Comparison of ENCODE assay signal across 21 cellular contexts in the genomic region with DNA sequence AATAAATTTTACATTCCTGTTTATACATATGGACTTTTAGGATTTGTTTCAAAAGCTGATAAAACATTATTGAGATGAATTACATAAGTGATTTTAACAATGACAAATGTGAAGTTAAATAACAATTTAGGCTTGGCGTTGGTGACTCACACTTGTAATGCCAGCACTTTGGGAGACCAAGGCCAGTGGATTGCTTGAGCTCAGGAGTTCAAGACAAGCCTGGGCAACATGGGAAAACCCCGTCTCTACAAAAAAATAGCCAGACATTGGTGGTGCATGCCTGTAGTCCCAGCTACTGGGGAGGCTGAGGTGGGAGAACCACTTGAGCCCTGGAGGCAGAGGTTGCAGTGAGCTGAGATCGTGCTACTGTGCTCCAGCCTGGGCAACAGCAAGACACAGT. TPM values are rescaled to one million over a fixed set of nuclear protein-coding genes. Genes with fewer than 3 reads are reported as not detected.
DNase-seq lines count a peak whose midpoint lies in the region; ATAC-seq, FAIRE-seq and TF ChIP-seq lines count a peak whose summit lies in the region.
"Had no signal": no experiment of that assay in that cellular context is flagged by ENCODE, and none has a peak within 500 bp of the region (broad histone marks: within the 10 kb centered on the region; RNA-seq: fewer than 3 reads in every experiment).

No MANE protein-coding gene starts in this region.

- peak; percentile 26 for FAIRE-seq in HepG2 (lab: Jason Lieb, UNC)
- FAIRE-seq: GM19239, K562 had no signal

- POLR2A ChIA-PET in HepG2 (lab: Yijun Ruan, JAX), result no interaction called here
- POLR2A ChIA-PET in MCF 10A (lab: Yijun Ruan, JAX), result interaction anchor here (0.7 to 2.6 kb wide), 11 partner anchors 8 to 148 kb away, joined by 3 to 13 read pairs (median 4); a partner anchor contains a TSS

- H3K4me3 ChIP-seq in HepG2 (replicated peaks in 1 of 3; ENCODE audit: insufficient read depth in 1 of 3, low read depth in 2 of 3, low read length in 3 of 3), result no peak overlapping the region
- H3K4me3 ChIP-seq in right lobe of liver, result no peak overlapping the region
- H3K4me3 ChIP-seq in HAP-1, result no peak overlapping the region
- H3K4me3 ChIP-seq: K562 had no signal

- H3K4me3 Mint-ChIP-seq in MCF 10A (ENCODE audit: unreplicated experiment), result no peak overlapping the region
- H3K4me3 Mint-ChIP-seq: CD4-positive, alpha-beta memory T cell; H9 had no signal

- H3K9me3 ChIP-seq in HepG2 (ENCODE audit: low read length) (no peaks in the 10 kb centered on the region), right lobe of liver (no peaks in the 10 kb centered on the region), HAP-1 (no peaks in the 10 kb centered on the region)

- H3K27ac Mint-ChIP-seq in MCF 10A (ENCODE audit: low read depth, unreplicated experiment), result no peak overlapping the region
- H3K27ac Mint-ChIP-seq: CD4-positive, alpha-beta memory T cell; H9 had no signal

- H2AFZ ChIP-seq in HepG2 (ENCODE audit: low read length), result no peak overlapping the region

- no peaks in the 10 kb centered on the region for H3K4me1 Mint-ChIP-seq in MCF 10A (ENCODE audit: insufficient read depth, unreplicated experiment)
- H3K4me1 Mint-ChIP-seq: CD4-positive, alpha-beta memory T cell had no signal

- no peak for TF ChIP-seq CTCF in HepG2 (CRISPR knock-in tag; IDR thresholded peaks at IDR 0.05)
- no peak for TF ChIP-seq CTCF in right lobe of liver (IDR thresholded peaks at IDR 0.05)
- no peak for TF ChIP-seq CTCF in MCF 10A (IDR thresholded peaks at IDR 0.05; ENCODE audit: unreplicated experiment)

- H3K9ac ChIP-seq in HepG2 (ENCODE audit: insufficient read depth, low read depth, low read length), result no peak overlapping the region

- H3K36me3 Mint-ChIP-seq in MCF 10A (ENCODE audit: insufficient read depth, unreplicated experiment), result peaks cover 48% of the 10 kb centered on the region

- H3K27me3 ChIP-seq in HepG2 (ENCODE audit: control insufficient read depth in 1 of 2, insufficient read depth in 2 of 2, low read length in 2 of 2) (no peaks in the 10 kb centered on the region), right lobe of liver (no peaks in the 10 kb centered on the region), HAP-1 (ENCODE audit: low read depth) (no peaks in the 10 kb centered on the region)

- CTCF ChIA-PET in HepG2 (lab: Yijun Ruan, JAX; ENCODE audit: low intra/inter-chr PET ratio, low total read pairs), result no interaction called here
- CTCF ChIA-PET in MCF 10A (lab: Yijun Ruan, JAX), result interaction anchor here (0.5 to 0.6 kb wide), 2 partner anchors 66 to 702 kb away, joined by 4 read pairs; no protein-coding TSS in a partner anchor

- WGBS in HepG2 (ENCODE audit: low lambda C conversion rate), result 95% methylated on average over 3 of the region's 3 CpGs
- 82% methylated on average over 3 of the region's 3 CpGs for WGBS in right lobe of liver (ENCODE audit: insufficient coverage, low coverage, low lambda C conversion rate, missing lambda C conversion rate)

- no peaks in the 10 kb centered on the region for H3K9me3 Mint-ChIP-seq in MCF 10A (ENCODE audit: unreplicated experiment)
- H3K9me3 Mint-ChIP-seq: CD4-positive, alpha-beta memory T cell; H9 had no signal

- TF ChIP-seq RAD21 in HepG2 (CRISPR knock-in tag; IDR thresholded peaks at IDR 0.05), result no peak

- DNase-seq in HepG2 (ENCODE audit: low spot score), result no peak
- no peak for DNase-seq in right lobe of liver
- peak; percentile 86 for DNase-seq in MCF 10A (ENCODE audit: unreplicated experiment)
- peak; percentile 17 for DNase-seq in glomerular visceral epithelial cell (ENCODE audit: extremely low spot score)
- DNase-seq in HAP-1 (ENCODE audit: low spot score in 2 of 2), result no peak
- DNase-seq in left ventricle myocardium superior, result no peak
- no peak for DNase-seq in activated CD8-positive, alpha-beta memory T cell treated with anti-CD3 and anti-CD28 coated beads, Interleukin-2, amount 50 U/mL, for 48 hours
- DNase-seq: Calu3; CD4-positive, alpha-beta memory T cell; DMS53; H9; NCI-H1436; NCI-H2029; NCI-H524; SHP77 treated with DMSO at 0.1 percent for 48 hours had no signal

- no peaks in the 10 kb centered on the region for H4K20me1 ChIP-seq in HepG2 (ENCODE audit: insufficient read depth, low read length)

- H3K27me3 Mint-ChIP-seq in MCF 10A (ENCODE audit: insufficient read depth, unreplicated experiment), result no peaks in the 10 kb centered on the region
- H3K27me3 Mint-ChIP-seq: CD4-positive, alpha-beta memory T cell had no signal

- H3K4me1 ChIP-seq in HepG2 (ENCODE audit: insufficient read depth, low read length) (peaks cover 4% of the 10 kb centered on the region), right lobe of liver (peaks cover 0 to 13% (median 0%) of the 10 kb centered on the region in 4 donors), HAP-1 (no peaks in the 10 kb centered on the region)

- ATAC-seq in HepG2, result no peak
- no peak for ATAC-seq in right lobe of liver
- ATAC-seq in HG03039 (IDR thresholded peaks at IDR 0.05; ENCODE audit: unreplicated experiment), result no peak
- ATAC-seq in left ventricle myocardium superior, result no peak
- ATAC-seq: K562 had no signal

- no peak overlapping the region for H3K27ac ChIP-seq in HepG2 (ENCODE audit: extremely low read length, insufficient read depth, low read length)
- peak overlapping the region in 1 of 3 donors; percentile 24 for H3K27ac ChIP-seq in right lobe of liver
- H3K27ac ChIP-seq: 22Rv1, HL-60 had no signal

- no peak overlapping the region for H3K4me2 ChIP-seq in HepG2 (ENCODE audit: low read depth, low read length)

- H3K36me3 ChIP-seq in HepG2 (replicated peaks in 1 of 2; ENCODE audit: control insufficient read depth in 1 of 2, insufficient read depth in 2 of 2, low read length in 2 of 2) (peaks cover 1 to 27% of the 10 kb centered on the region in 2 experiments), right lobe of liver (peaks cover 0 to 9% (median 5%) of the 10 kb centered on the region in 4 donors), HAP-1 (replicated peaks) (no peaks in the 10 kb centered on the region)

- intact Hi-C loops in HepG2 (cut with micrococcal nuclease; ENCODE audit: unreplicated experiment) (loop anchor here (10.0 kb wide), 1 partner anchor 58 kb away; no protein-coding TSS in a partner anchor), right lobe of liver (cut with DNase I) (no loop called here), MCF 10A (cut with micrococcal nuclease) (no loop called here), left ventricle myocardium superior (cut with micrococcal nuclease) (no loop called here)

- BruUV-seq in HepG2 (replicated peaks; lab: Mats Ljungman, UMichigan), result no TSS peak
- BruUV-seq in MCF 10A (replicated peaks; lab: Mats Ljungman, UMichigan), result no TSS peak

- no peak for TF ChIP-seq POLR2A in HepG2 (IDR thresholded peaks at IDR 0.05; ENCODE audit: insufficient read depth in 1 of 2, low read depth in 2 of 2, low read length in 2 of 2)
- TF ChIP-seq POLR2A in right lobe of liver (IDR thresholded peaks at IDR 0.05), result no peak

- in situ Hi-C loops in HepG2 (cut with HindIII; ENCODE audit: extremely low pct_ligation_motif_present, low pct_unique_long_range_greater_than_20kb), result loop anchor here (10.0 kb wide), 1 partner anchor 58 kb away; no protein-coding TSS in a partner anchor
- in situ Hi-C loops in HAP-1 (cut with MboI; ENCODE audit: low sequenced_read_pairs), result loop anchor here (10.0 kb wide), 1 partner anchor 52 kb away; no protein-coding TSS in a partner anchor

- H3K79me2 ChIP-seq in HepG2 (ENCODE audit: insufficient read depth, low read length), result peaks cover 2% of the 10 kb centered on the region

- TF ChIP-seq EP300 in HepG2 (IDR thresholded peaks at IDR 0.05; ENCODE audit: low read depth in 2 of 2, low read length in 2 of 2), result no peak
- no peak for TF ChIP-seq EP300 in HepG2 (CRISPR knock-in tag; IDR thresholded peaks at IDR 0.05; ENCODE audit: borderline replicate concordance)

RNA-seq across cellular contexts. Expression of a gene that starts 7.4 kb away (rescaled TPM):
- 110 and 124 TPM in 2 replicates for total RNA-seq in HepG2 (2016; rRNA removed; fragmentation: Illumina TruSeq; extraction: Trizol)
- 14.7 and 17.6 TPM in 2 replicates for total RNA-seq in HepG2 (2016; cell fraction: cytosol; rRNA removed; fragmentation: Illumina TruSeq; extraction: Trizol; ENCODE audit: low read depth)
- 109 and 116 TPM in 2 replicates for total RNA-seq in HepG2 (2016; cell fraction: insoluble cytoplasmic fraction; rRNA removed; fragmentation: Illumina TruSeq; extraction: Trizol)
- 22.3 and 24.6 TPM in 2 replicates for total RNA-seq in HepG2 (2016; cell fraction: membrane; rRNA removed; fragmentation: Illumina TruSeq; extraction: Trizol)
- total RNA-seq in HepG2 (2016; cell fraction: nucleus; rRNA removed; fragmentation: Illumina TruSeq; extraction: Trizol), result 40.8 and 48.3 TPM in 2 replicates
- polyA plus RNA-seq in HepG2 (2011; rRNA removed), result 60.0 and 71.6 TPM in 2 replicates
- 93.9 and 113 TPM in 2 replicates for polyA plus RNA-seq in HepG2 (2011; cell fraction: cytosol; rRNA removed)
- 64.7 and 68.1 TPM in 2 replicates for polyA plus RNA-seq in HepG2 (2011; cell fraction: nucleus; rRNA removed)
- polyA plus RNA-seq in HepG2 (2012), result 59.4 and 64.3 TPM in 2 replicates
- 14.7 and 14.8 TPM in 2 replicates for polyA plus RNA-seq in HepG2 (2016; cell fraction: cytosol; fragmentation: Illumina TruSeq; extraction: Trizol; ENCODE audit: low read depth)
- 89.8 and 98.1 TPM in 2 replicates for polyA plus RNA-seq in HepG2 (2016; cell fraction: insoluble cytoplasmic fraction; fragmentation: Illumina TruSeq; extraction: Trizol; ENCODE audit: low read depth)
- 16.3 and 17.4 TPM in 2 replicates for polyA plus RNA-seq in HepG2 (2016; cell fraction: membrane; fragmentation: Illumina TruSeq; extraction: Trizol; ENCODE audit: low read depth)
- polyA plus RNA-seq in HepG2 (2016; cell fraction: nucleus; fragmentation: Illumina TruSeq; extraction: Trizol; ENCODE audit: insufficient read depth, low read depth), result 58.3 and 63.3 TPM in 2 replicates
- 20.5 and 68.0 TPM in 2 replicates for polyA minus RNA-seq in HepG2 (2011; rRNA and poly(A)+ RNA removed; ENCODE audit: low replicate concordance)
- polyA minus RNA-seq in HepG2 (2011; cell fraction: cytosol; rRNA and poly(A)+ RNA removed), result 34.6 and 41.1 TPM in 2 replicates
- 26.5 and 28.0 TPM in 2 replicates for polyA minus RNA-seq in HepG2 (2011; cell fraction: nucleus; rRNA and poly(A)+ RNA removed)
- total RNA-seq in right lobe of liver, result 100 to 1,000 TPM in 4 of 6 experiments, 10 to 100 TPM in 2; 53.3 to 160 (median 112) TPM
- 18.5 and 23.4 TPM in 2 replicates for total RNA-seq in MCF 10A (2022)
- 217 TPM for total RNA-seq in left ventricle myocardium superior
- total RNA-seq: K562 had no signal

RNA-seq across cellular contexts. Expression of a gene that starts 15.3 kb away (rescaled TPM):
- total RNA-seq in HepG2 (2016; rRNA removed; fragmentation: Illumina TruSeq; extraction: Trizol) (0.04 TPM in 1 of 2 replicates, not detected in the other), right lobe of liver (10 to 100 TPM in 3 of 6 experiments, 1 to 10 TPM in 3; 6.2 to 14.4 (median 9.3) TPM), MCF 10A (2022) (not detected in 2 replicates), left ventricle myocardium superior (0.84 TPM)
- not detected in 2 replicates for total RNA-seq in HepG2 (2016; cell fraction: cytosol; rRNA removed; fragmentation: Illumina TruSeq; extraction: Trizol; ENCODE audit: low read depth)
- 0.04 TPM in 1 of 2 replicates, not detected in the other for total RNA-seq in HepG2 (2016; cell fraction: insoluble cytoplasmic fraction; rRNA removed; fragmentation: Illumina TruSeq; extraction: Trizol)
- not detected in 2 replicates for total RNA-seq in HepG2 (2016; cell fraction: membrane; rRNA removed; fragmentation: Illumina TruSeq; extraction: Trizol)
- not detected in 2 replicates for total RNA-seq in HepG2 (2016; cell fraction: nucleus; rRNA removed; fragmentation: Illumina TruSeq; extraction: Trizol)
- polyA plus RNA-seq in HepG2 (2011; rRNA removed), result 0.05 TPM in 1 of 2 replicates, not detected in the other
- 0.03 and 0.05 TPM in 2 replicates for polyA plus RNA-seq in HepG2 (2011; cell fraction: cytosol; rRNA removed)
- 0.16 TPM in 1 of 2 replicates, not detected in the other for polyA plus RNA-seq in HepG2 (2011; cell fraction: nucleus; rRNA removed)
- polyA plus RNA-seq in HepG2 (2012), result 0.07 and 0.08 TPM in 2 replicates
- polyA plus RNA-seq in HepG2 (2016; cell fraction: cytosol; fragmentation: Illumina TruSeq; extraction: Trizol; ENCODE audit: low read depth), result not detected in 2 replicates
- polyA plus RNA-seq in HepG2 (2016; cell fraction: insoluble cytoplasmic fraction; fragmentation: Illumina TruSeq; extraction: Trizol; ENCODE audit: low read depth), result not detected in 2 replicates
- 0.07 TPM in 1 of 2 replicates, not detected in the other for polyA plus RNA-seq in HepG2 (2016; cell fraction: membrane; fragmentation: Illumina TruSeq; extraction: Trizol; ENCODE audit: low read depth)
- not detected in 2 replicates for polyA plus RNA-seq in HepG2 (2016; cell fraction: nucleus; fragmentation: Illumina TruSeq; extraction: Trizol; ENCODE audit: insufficient read depth, low read depth)
- polyA minus RNA-seq in HepG2 (2011; rRNA and poly(A)+ RNA removed; ENCODE audit: low replicate concordance), result 0.26 TPM in 1 of 2 replicates, not detected in the other
- polyA minus RNA-seq in HepG2 (2011; cell fraction: cytosol; rRNA and poly(A)+ RNA removed), result not detected in 2 replicates
- polyA minus RNA-seq in HepG2 (2011; cell fraction: nucleus; rRNA and poly(A)+ RNA removed), result not detected in 2 replicates
- total RNA-seq: K562 had no signal
- polyA plus RNA-seq: K562 had no signal

RNA-seq across cellular contexts. Expression of a gene that starts 17.6 kb away (rescaled TPM):
- total RNA-seq in HepG2 (2016; rRNA removed; fragmentation: Illumina TruSeq; extraction: Trizol), result 0.22 TPM in 1 of 2 replicates, not detected in the other
- total RNA-seq in HepG2 (2016; cell fraction: cytosol; rRNA removed; fragmentation: Illumina TruSeq; extraction: Trizol; ENCODE audit: low read depth), result 0.09 TPM in 1 of 2 replicates, not detected in the other
- 0.04 and 0.17 TPM in 2 replicates for total RNA-seq in HepG2 (2016; cell fraction: insoluble cytoplasmic fraction; rRNA removed; fragmentation: Illumina TruSeq; extraction: Trizol)
- 0.06 TPM in 1 of 2 replicates, not detected in the other for total RNA-seq in HepG2 (2016; cell fraction: membrane; rRNA removed; fragmentation: Illumina TruSeq; extraction: Trizol)
- total RNA-seq in HepG2 (2016; cell fraction: nucleus; rRNA removed; fragmentation: Illumina TruSeq; extraction: Trizol), result 0.40 TPM in 1 of 2 replicates, not detected in the other
- polyA plus RNA-seq in HepG2 (2011; rRNA removed), result 0.08 TPM in 1 of 2 replicates, not detected in the other
- 0.01 TPM in 2 replicates for polyA plus RNA-seq in HepG2 (2011; cell fraction: cytosol; rRNA removed)
- 0.14 and 0.17 TPM in 2 replicates for polyA plus RNA-seq in HepG2 (2011; cell fraction: nucleus; rRNA removed)
- polyA plus RNA-seq in HepG2 (2012), result 1.6 and 1.9 TPM in 2 replicates
- polyA plus RNA-seq in HepG2 (2016; cell fraction: cytosol; fragmentation: Illumina TruSeq; extraction: Trizol; ENCODE audit: low read depth), result not detected in 2 replicates
- not detected in 2 replicates for polyA plus RNA-seq in HepG2 (2016; cell fraction: insoluble cytoplasmic fraction; fragmentation: Illumina TruSeq; extraction: Trizol; ENCODE audit: low read depth)
- not detected in 2 replicates for polyA plus RNA-seq in HepG2 (2016; cell fraction: membrane; fragmentation: Illumina TruSeq; extraction: Trizol; ENCODE audit: low read depth)
- polyA plus RNA-seq in HepG2 (2016; cell fraction: nucleus; fragmentation: Illumina TruSeq; extraction: Trizol; ENCODE audit: insufficient read depth, low read depth), result 0.25 TPM in 1 of 2 replicates, not detected in the other
- polyA minus RNA-seq in HepG2 (2011; rRNA and poly(A)+ RNA removed; ENCODE audit: low replicate concordance), result 0.20 and 0.58 TPM in 2 replicates
- not detected in 2 replicates for polyA minus RNA-seq in HepG2 (2011; cell fraction: cytosol; rRNA and poly(A)+ RNA removed)
- polyA minus RNA-seq in HepG2 (2011; cell fraction: nucleus; rRNA and poly(A)+ RNA removed), result 1.1 and 1.2 TPM in 2 replicates
- total RNA-seq in right lobe of liver, result 1 to 10 TPM in 2 of 6 experiments, under 1 TPM in 4; 0.07 to 1.9 (median 0.63) TPM
- 0.37 and 1.8 TPM in 2 replicates for total RNA-seq in MCF 10A (2022)
- total RNA-seq in left ventricle myocardium superior, result 0.10 TPM
- total RNA-seq: Calu3, K562 had no signal
- polyA plus RNA-seq: BJ, K562 had no signal

RNA-seq across cellular contexts. Expression of a gene that starts 35.9 kb away (rescaled TPM):
- total RNA-seq in HepG2 (2016; rRNA removed; fragmentation: Illumina TruSeq; extraction: Trizol) (0.27 TPM in 1 of 2 replicates, not detected in the other), right lobe of liver (1 to 10 TPM in 2 of 6 experiments, under 1 TPM in 2, not detected in 2; 0.49 to 1.4 (median 0.94) TPM), MCF 10A (2022) (not detected in 2 replicates), left ventricle myocardium superior (not detected)
- 0.20 TPM in 1 of 2 replicates, not detected in the other for total RNA-seq in HepG2 (2016; cell fraction: cytosol; rRNA removed; fragmentation: Illumina TruSeq; extraction: Trizol; ENCODE audit: low read depth)
- 0.19 TPM in 2 replicates for total RNA-seq in HepG2 (2016; cell fraction: insoluble cytoplasmic fraction; rRNA removed; fragmentation: Illumina TruSeq; extraction: Trizol)
- total RNA-seq in HepG2 (2016; cell fraction: membrane; rRNA removed; fragmentation: Illumina TruSeq; extraction: Trizol), result 0.21 and 0.31 TPM in 2 replicates
- total RNA-seq in HepG2 (2016; cell fraction: nucleus; rRNA removed; fragmentation: Illumina TruSeq; extraction: Trizol), result not detected in 2 replicates
- polyA plus RNA-seq in HepG2 (2011; rRNA removed), result 0.15 and 0.24 TPM in 2 replicates
- polyA plus RNA-seq in HepG2 (2011; cell fraction: cytosol; rRNA removed), result 0.05 and 0.21 TPM in 2 replicates
- polyA plus RNA-seq in HepG2 (2011; cell fraction: nucleus; rRNA removed), result not detected in 2 replicates
- polyA plus RNA-seq in HepG2 (2012), result not detected in 2 replicates
- 0.10 TPM in 1 of 2 replicates, not detected in the other for polyA plus RNA-seq in HepG2 (2016; cell fraction: cytosol; fragmentation: Illumina TruSeq; extraction: Trizol; ENCODE audit: low read depth)
- not detected in 2 replicates for polyA plus RNA-seq in HepG2 (2016; cell fraction: insoluble cytoplasmic fraction; fragmentation: Illumina TruSeq; extraction: Trizol; ENCODE audit: low read depth)
- polyA plus RNA-seq in HepG2 (2016; cell fraction: membrane; fragmentation: Illumina TruSeq; extraction: Trizol; ENCODE audit: low read depth), result 0.32 and 0.34 TPM in 2 replicates
- not detected in 2 replicates for polyA plus RNA-seq in HepG2 (2016; cell fraction: nucleus; fragmentation: Illumina TruSeq; extraction: Trizol; ENCODE audit: insufficient read depth, low read depth)
- 0.12 and 0.28 TPM in 2 replicates for polyA minus RNA-seq in HepG2 (2011; rRNA and poly(A)+ RNA removed; ENCODE audit: low replicate concordance)
- polyA minus RNA-seq in HepG2 (2011; cell fraction: cytosol; rRNA and poly(A)+ RNA removed), result 0.70 TPM in 1 of 2 replicates, not detected in the other
- 0.50 TPM in 1 of 2 replicates, not detected in the other for polyA minus RNA-seq in HepG2 (2011; cell fraction: nucleus; rRNA and poly(A)+ RNA removed)
- total RNA-seq: Calu3; CD4-positive, alpha-beta memory T cell; H9; K562 had no signal
- polyA plus RNA-seq: BJ; CD4-positive, alpha-beta memory T cell; K562 had no signal

RNA-seq across cellular contexts. Expression of a gene that starts 39.4 kb away (rescaled TPM):
- 38.2 and 40.4 TPM in 2 replicates for total RNA-seq in HepG2 (2016; rRNA removed; fragmentation: Illumina TruSeq; extraction: Trizol)
- 4.1 and 5.2 TPM in 2 replicates for total RNA-seq in HepG2 (2016; cell fraction: cytosol; rRNA removed; fragmentation: Illumina TruSeq; extraction: Trizol; ENCODE audit: low read depth)
- total RNA-seq in HepG2 (2016; cell fraction: insoluble cytoplasmic fraction; rRNA removed; fragmentation: Illumina TruSeq; extraction: Trizol), result 36.2 and 38.3 TPM in 2 replicates
- total RNA-seq in HepG2 (2016; cell fraction: membrane; rRNA removed; fragmentation: Illumina TruSeq; extraction: Trizol), result 7.6 and 9.3 TPM in 2 replicates
- 21.0 and 22.0 TPM in 2 replicates for total RNA-seq in HepG2 (2016; cell fraction: nucleus; rRNA removed; fragmentation: Illumina TruSeq; extraction: Trizol)
- 24.3 and 31.6 TPM in 2 replicates for polyA plus RNA-seq in HepG2 (2011; rRNA removed)
- 33.0 and 37.5 TPM in 2 replicates for polyA plus RNA-seq in HepG2 (2011; cell fraction: cytosol; rRNA removed)
- polyA plus RNA-seq in HepG2 (2011; cell fraction: nucleus; rRNA removed), result 18.0 and 23.9 TPM in 2 replicates
- polyA plus RNA-seq in HepG2 (2012), result 14.1 and 23.5 TPM in 2 replicates
- 3.5 and 4.3 TPM in 2 replicates for polyA plus RNA-seq in HepG2 (2016; cell fraction: cytosol; fragmentation: Illumina TruSeq; extraction: Trizol; ENCODE audit: low read depth)
- polyA plus RNA-seq in HepG2 (2016; cell fraction: insoluble cytoplasmic fraction; fragmentation: Illumina TruSeq; extraction: Trizol; ENCODE audit: low read depth), result 37.7 and 41.3 TPM in 2 replicates
- 5.2 and 5.5 TPM in 2 replicates for polyA plus RNA-seq in HepG2 (2016; cell fraction: membrane; fragmentation: Illumina TruSeq; extraction: Trizol; ENCODE audit: low read depth)
- polyA plus RNA-seq in HepG2 (2016; cell fraction: nucleus; fragmentation: Illumina TruSeq; extraction: Trizol; ENCODE audit: insufficient read depth, low read depth), result 23.5 and 24.3 TPM in 2 replicates
- 4.5 and 25.4 TPM in 2 replicates for polyA minus RNA-seq in HepG2 (2011; rRNA and poly(A)+ RNA removed; ENCODE audit: low replicate concordance)
- polyA minus RNA-seq in HepG2 (2011; cell fraction: cytosol; rRNA and poly(A)+ RNA removed), result 12.0 and 13.8 TPM in 2 replicates
- 9.9 and 15.3 TPM in 2 replicates for polyA minus RNA-seq in HepG2 (2011; cell fraction: nucleus; rRNA and poly(A)+ RNA removed)
- total RNA-seq in right lobe of liver, result 10 to 100 TPM; 10.2 to 37.5 (median 27.0) TPM
- 2.1 and 2.8 TPM in 2 replicates for total RNA-seq in MCF 10A (2022)
- 24.7 TPM for total RNA-seq in left ventricle myocardium superior
- total RNA-seq: K562 had no signal

Comparison
In these comparisons a context has a peak if more than half of its experiments do, and no peak if none do; other contexts are left out.
1. DNase-seq: peak in MCF 10A (single experiment) and glomerular visceral epithelial cell (single experiment); none in HepG2 (single experiment), right lobe of liver (0 of 3), HAP-1 (0 of 2), left ventricle myocardium superior (single experiment) and activated CD8-positive, alpha-beta memory T cell treated with anti-CD3 and anti-CD28 coated beads, Interleukin-2, amount 50 U/mL, for 48 hours (single experiment).